Comparison of ENCODE assay signal across 27 cellular contexts in genomic region chr19:3131168-3131567, GRCh38. TPM values are rescaled to one million over a fixed set of nuclear protein-coding genes. Genes with fewer than 3 reads are reported as not detected.
DNase-seq lines count a peak whose midpoint lies in the region; ATAC-seq and TF ChIP-seq lines count a peak whose summit lies in the region.
"Had no signal": no experiment of that assay in that cellular context is flagged by ENCODE, and none has a peak within 500 bp of the region (broad histone marks: within the 10 kb centered on the region; RNA-seq: fewer than 3 reads in every experiment).

No MANE protein-coding gene starts in this region.

- no peak overlapping the region for H3K27ac Mint-ChIP-seq in activated naive CD4-positive, alpha-beta T cell treated with anti-CD3 and anti-CD28 coated beads, Interleukin-2, amount 50 U/mL, for 24 hours
- peak overlapping the region; percentile 68 for H3K27ac Mint-ChIP-seq in activated T-helper 1 cell treated with anti-CD3 and anti-CD28 coated beads, Interleukin-12 subunit alpha, Interleukin-12 subunit beta, Interleukin-2, Interleukin-4 antibody, amounts not matched to agents 30 ng/mL and 10 ng/mL and 1 ng/mL, durations not matched to agents 14 hours and 24 hours and 36 hours
- peak overlapping the region; percentile 48 for H3K27ac Mint-ChIP-seq in stimulated activated effector memory CD8-positive, alpha-beta T cell treated with anti-CD3 and anti-CD28 coated beads, Interleukin-12 subunit alpha, Interleukin-12 subunit beta, amount 100 ng/mL, for 72 hours
- H3K27ac Mint-ChIP-seq: activated naive CD8-positive, alpha-beta T cell; GM23338 had no signal

- peak overlapping the region; percentile 6; the same call in 1 of the 2 replicates for H3K4me3 ChIP-seq in HL-60 (replicated peaks; ENCODE audit: insufficient read depth, low read length)
- no peak overlapping the region for H3K4me3 ChIP-seq in trophoblast cell (ENCODE audit: low read depth, low read length)
- H3K4me3 ChIP-seq: dorsolateral prefrontal cortex, GM23338, lung, right atrium auricular region, SJSA1 had no signal

- H3K4me3 Mint-ChIP-seq in activated naive CD4-positive, alpha-beta T cell treated with anti-CD3 and anti-CD28 coated beads, Interleukin-2, amount 50 U/mL, for 24 hours, result peak overlapping the region; percentile 39
- peak overlapping the region; percentile 22 for H3K4me3 Mint-ChIP-seq in activated T-helper 1 cell treated with anti-CD3 and anti-CD28 coated beads, Interleukin-12 subunit alpha, Interleukin-12 subunit beta, Interleukin-2, Interleukin-4 antibody, amounts not matched to agents 30 ng/mL and 10 ng/mL and 1 ng/mL, durations not matched to agents 14 hours and 24 hours and 36 hours
- H3K4me3 Mint-ChIP-seq in stimulated activated effector memory CD8-positive, alpha-beta T cell treated with anti-CD3 and anti-CD28 coated beads, Interleukin-12 subunit alpha, Interleukin-12 subunit beta, amount 100 ng/mL, for 72 hours, result peak overlapping the region; percentile 30
- H3K4me3 Mint-ChIP-seq: activated naive CD8-positive, alpha-beta T cell; activated T-cell treated with anti-CD3 and anti-CD28 coated beads, Interleukin-2, amount 50 U/mL, for 4 hours; GM23338; neural crest cell had no signal

- TF ChIP-seq CTCF in HL-60 (IDR thresholded peaks at IDR 0.05; ENCODE audit: insufficient read depth, low read length), result no peak

- H3K27me3 ChIP-seq in HL-60 (ENCODE audit: insufficient read depth, poor library complexity, severe bottlenecking), result no peaks in the 10 kb centered on the region
- H3K27me3 ChIP-seq in trophoblast cell (ENCODE audit: insufficient read depth, low read length), result no peaks in the 10 kb centered on the region
- H3K27me3 ChIP-seq: dorsolateral prefrontal cortex, right atrium auricular region, SJSA1, testis had no signal

- H3K36me3 ChIP-seq in trophoblast cell (ENCODE audit: control insufficient read depth in 1 of 2, insufficient read depth in 2 of 2, low read length in 2 of 2), result no peaks in the 10 kb centered on the region
- H3K36me3 ChIP-seq: right atrium auricular region, SJSA1, WERI-Rb-1 had no signal

- no peaks in the 10 kb centered on the region for H3K4me1 ChIP-seq in trophoblast cell (ENCODE audit: control insufficient read depth in 1 of 2, insufficient read depth in 2 of 2, low read length in 2 of 2)
- H3K4me1 ChIP-seq: parathyroid adenoma, right atrium auricular region, testis had no signal

- H4K91ac ChIP-seq in trophoblast cell (ENCODE audit: low read depth, low read length), result no peak overlapping the region

- no peak overlapping the region for H2BK5ac ChIP-seq in trophoblast cell (ENCODE audit: low read depth, low read length, poor library complexity)

- no peak overlapping the region for H4K8ac ChIP-seq in trophoblast cell (ENCODE audit: low read depth, low read length)

- H4K12ac ChIP-seq in trophoblast cell (ENCODE audit: low read depth, low read length), result no peak overlapping the region

- H2AK5ac ChIP-seq in trophoblast cell (ENCODE audit: low read length), result no peak overlapping the region

- no peak overlapping the region for H3K9ac ChIP-seq in trophoblast cell (ENCODE audit: low read length)
- H3K9ac ChIP-seq: parathyroid adenoma had no signal

- no peak overlapping the region for H2AFZ ChIP-seq in trophoblast cell (ENCODE audit: insufficient read depth, low read length, poor library complexity)
- H2AFZ ChIP-seq: GM23338, parathyroid adenoma had no signal

- ATAC-seq in stimulated activated effector memory CD8-positive, alpha-beta T cell treated with anti-CD3 and anti-CD28 coated beads, Interleukin-12 subunit alpha, Interleukin-12 subunit beta, amount 100 ng/mL, for 72 hours, result no peak
- no peak for ATAC-seq in HG03196 (IDR thresholded peaks at IDR 0.05; ENCODE audit: unreplicated experiment)
- ATAC-seq: activated T-cell treated with anti-CD3 and anti-CD28 coated beads, Interleukin-2, amount 50 U/mL, for 4 hours; GM23338 had no signal

- no CpG with 5 or more reads among the region's 24 CpGs for WGBS in trophoblast cell (ENCODE audit: extremely low coverage, insufficient coverage, insufficient read length)

- no peaks in the 10 kb centered on the region for H3K79me1 ChIP-seq in trophoblast cell (ENCODE audit: low read length)

- no peak overlapping the region for H3K14ac ChIP-seq in trophoblast cell (ENCODE audit: low read length)

- H3K9me3 ChIP-seq in trophoblast cell (ENCODE audit: insufficient read depth, low read depth, low read length), result no peaks in the 10 kb centered on the region
- H3K9me3 ChIP-seq: right atrium auricular region, SJSA1, testis had no signal

- no peak overlapping the region for H3K4ac ChIP-seq in trophoblast cell (ENCODE audit: low read depth, low read length)

- no peak overlapping the region for H3K23ac ChIP-seq in trophoblast cell (ENCODE audit: low read length)

- peaks cover 2% of the 10 kb centered on the region for H3K27me3 Mint-ChIP-seq in activated naive CD4-positive, alpha-beta T cell treated with anti-CD3 and anti-CD28 coated beads, Interleukin-2, amount 50 U/mL, for 24 hours
- peaks cover 2% of the 10 kb centered on the region for H3K27me3 Mint-ChIP-seq in activated T-helper 1 cell treated with anti-CD3 and anti-CD28 coated beads, Interleukin-12 subunit alpha, Interleukin-12 subunit beta, Interleukin-2, Interleukin-4 antibody, amounts not matched to agents 30 ng/mL and 10 ng/mL and 1 ng/mL, durations not matched to agents 14 hours and 24 hours and 36 hours (ENCODE audit: insufficient read depth)

- no peak overlapping the region for H2BK12ac ChIP-seq in trophoblast cell (ENCODE audit: low read length)

- peaks cover 20% of the 10 kb centered on the region for H3K4me1 Mint-ChIP-seq in activated naive CD4-positive, alpha-beta T cell treated with anti-CD3 and anti-CD28 coated beads, Interleukin-2, amount 50 U/mL, for 24 hours
- peaks cover 27% of the 10 kb centered on the region for H3K4me1 Mint-ChIP-seq in activated T-helper 1 cell treated with anti-CD3 and anti-CD28 coated beads, Interleukin-12 subunit alpha, Interleukin-12 subunit beta, Interleukin-2, Interleukin-4 antibody, amounts not matched to agents 30 ng/mL and 10 ng/mL and 1 ng/mL, durations not matched to agents 14 hours and 24 hours and 36 hours (ENCODE audit: low read depth)
- peaks cover 27% of the 10 kb centered on the region for H3K4me1 Mint-ChIP-seq in stimulated activated effector memory CD8-positive, alpha-beta T cell treated with anti-CD3 and anti-CD28 coated beads, Interleukin-12 subunit alpha, Interleukin-12 subunit beta, amount 100 ng/mL, for 72 hours
- H3K4me1 Mint-ChIP-seq: neural crest cell had no signal

- intact Hi-C loops in activated T-helper 1 cell treated with anti-CD3 and anti-CD28 coated beads, Interleukin-12 subunit alpha, Interleukin-12 subunit beta, Interleukin-2, Interleukin-4 antibody, amounts not matched to agents 30 ng/mL and 10 ng/mL and 1 ng/mL, durations not matched to agents 14 hours and 24 hours and 36 hours (cut with micrococcal nuclease), result no loop called here

- no peaks in the 10 kb centered on the region for H3K9me3 Mint-ChIP-seq in activated naive CD4-positive, alpha-beta T cell treated with anti-CD3 and anti-CD28 coated beads, Interleukin-2, amount 50 U/mL, for 24 hours
- H3K9me3 Mint-ChIP-seq in activated T-helper 1 cell treated with anti-CD3 and anti-CD28 coated beads, Interleukin-12 subunit alpha, Interleukin-12 subunit beta, Interleukin-2, Interleukin-4 antibody, amounts not matched to agents 30 ng/mL and 10 ng/mL and 1 ng/mL, durations not matched to agents 14 hours and 24 hours and 36 hours, result no peaks in the 10 kb centered on the region
- no peaks in the 10 kb centered on the region for H3K9me3 Mint-ChIP-seq in stimulated activated effector memory CD8-positive, alpha-beta T cell treated with anti-CD3 and anti-CD28 coated beads, Interleukin-12 subunit alpha, Interleukin-12 subunit beta, amount 100 ng/mL, for 72 hours
- H3K9me3 Mint-ChIP-seq: activated T-cell treated with anti-CD3 and anti-CD28 coated beads, Interleukin-2, amount 50 U/mL, for 4 hours; GM23338; neural crest cell had no signal

- H3K79me2 ChIP-seq in trophoblast cell (ENCODE audit: control insufficient read depth, insufficient read depth, low read length, poor library complexity), result no peaks in the 10 kb centered on the region
- H3K79me2 ChIP-seq: parathyroid adenoma had no signal

- H2BK120ac ChIP-seq in trophoblast cell (ENCODE audit: insufficient read depth, low read length, poor library complexity), result no peak overlapping the region

- no peak for DNase-seq in activated naive CD4-positive, alpha-beta T cell treated with Interleukin-2 at 50 U/mL for 16 hours
- DNase-seq in HL-60 (ENCODE audit: low read depth in 1 of 2, low spot score in 1 of 2), result peak; percentile 57 to 87
- no peak for DNase-seq in activated T-helper 1 cell treated with anti-CD3 and anti-CD28 coated beads, Interleukin-12 subunit alpha, Interleukin-12 subunit beta, Interleukin-2, Interleukin-4 antibody, amounts not matched to agents 30 ng/mL and 10 ng/mL and 1 ng/mL, durations not matched to agents 14 hours and 24 hours and 36 hours (ENCODE audit: low spot score)
- no peak for DNase-seq in stimulated activated effector memory CD8-positive, alpha-beta T cell treated with anti-CD3 and anti-CD28 coated beads, Interleukin-12 subunit alpha, Interleukin-12 subunit beta, amount 100 ng/mL, for 72 hours (ENCODE audit: low spot score in 2 of 2)
- DNase-seq in trophoblast cell, result no peak
- DNase-seq: activated T-cell treated with anti-CD3 and anti-CD28 coated beads, Interleukin-2, amount 50 U/mL, for 4 hours; dorsolateral prefrontal cortex; NCI-H1092 treated with DMSO at 0.1 percent for 48 hours; NCI-H187 treated with DMSO at 0.1 percent for 48 hours; NCI-H526 treated with DMSO at 0.1 percent for 48 hours; stimulated activated CD4-positive, alpha-beta T cell treated with anti-CD3 and anti-CD28 coated beads, Interleukin-12 subunit alpha, Interleukin-12 subunit beta, amount 100 ng/mL, for 4 hours; stimulated activated CD4-positive, alpha-beta T cell treated with anti-CD3 and anti-CD28 coated beads, Interleukin-4, amount 100 ng/mL, for 4 hours; stimulated activated naive CD4-positive, alpha-beta T cell treated with Interleukin-2 at 50 U/mL for 16 hours; testis; WERI-Rb-1 had no signal

- H3K36me3 Mint-ChIP-seq in activated naive CD4-positive, alpha-beta T cell treated with anti-CD3 and anti-CD28 coated beads, Interleukin-2, amount 50 U/mL, for 24 hours, result no peaks in the 10 kb centered on the region
- H3K36me3 Mint-ChIP-seq in activated T-helper 1 cell treated with anti-CD3 and anti-CD28 coated beads, Interleukin-12 subunit alpha, Interleukin-12 subunit beta, Interleukin-2, Interleukin-4 antibody, amounts not matched to agents 30 ng/mL and 10 ng/mL and 1 ng/mL, durations not matched to agents 14 hours and 24 hours and 36 hours (ENCODE audit: low read depth), result no peaks in the 10 kb centered on the region
- H3K36me3 Mint-ChIP-seq in stimulated activated effector memory CD8-positive, alpha-beta T cell treated with anti-CD3 and anti-CD28 coated beads, Interleukin-12 subunit alpha, Interleukin-12 subunit beta, amount 100 ng/mL, for 72 hours, result peaks cover 14% of the 10 kb centered on the region
- H3K36me3 Mint-ChIP-seq: activated naive CD8-positive, alpha-beta T cell had no signal

- H3K4me2 ChIP-seq in trophoblast cell (ENCODE audit: low read length), result no peak overlapping the region
- H3K4me2 ChIP-seq: GM23338 had no signal

- H3K27ac ChIP-seq in HL-60 (replicated peaks) (peak overlapping the region; percentile 85), trophoblast cell (ENCODE audit: low read depth, low read length) (no peak overlapping the region)
- H3K27ac ChIP-seq: dorsolateral prefrontal cortex, parathyroid adenoma, right atrium auricular region, SJSA1, testis, WERI-Rb-1 had no signal

- H3K18ac ChIP-seq in trophoblast cell (ENCODE audit: low read length), result no peak overlapping the region

RNA-seq across cellular contexts. Expression of gene GNA15, which starts 4.7 kb away (rescaled TPM):
- total RNA-seq in activated T-helper 1 cell treated with anti-CD3 and anti-CD28 coated beads, Interleukin-12 subunit alpha, Interleukin-12 subunit beta, Interleukin-2, Interleukin-4 antibody, amounts not matched to agents 30 ng/mL and 10 ng/mL and 1 ng/mL, durations not matched to agents 14 hours and 24 hours and 36 hours, result 103 and 109 TPM in 2 replicates
- polyA plus RNA-seq in trophoblast cell (2013), result 0.03 TPM in 1 of 2 replicates, not detected in the other
- total RNA-seq: endothelial cell of umbilical vein, neural crest cell had no signal

RNA-seq across cellular contexts. Expression of gene GNA11, which starts 37.0 kb away (rescaled TPM):
- 4.1 and 5.7 TPM in 2 replicates for total RNA-seq in activated T-helper 1 cell treated with anti-CD3 and anti-CD28 coated beads, Interleukin-12 subunit alpha, Interleukin-12 subunit beta, Interleukin-2, Interleukin-4 antibody, amounts not matched to agents 30 ng/mL and 10 ng/mL and 1 ng/mL, durations not matched to agents 14 hours and 24 hours and 36 hours
- 41.4 and 43.4 TPM in 2 replicates for polyA plus RNA-seq in trophoblast cell (2013)

RNA-seq across cellular contexts. Expression of gene S1PR4, which starts 47.4 kb away (rescaled TPM):
- 44.3 and 45.3 TPM in 2 replicates for total RNA-seq in activated T-helper 1 cell treated with anti-CD3 and anti-CD28 coated beads, Interleukin-12 subunit alpha, Interleukin-12 subunit beta, Interleukin-2, Interleukin-4 antibody, amounts not matched to agents 30 ng/mL and 10 ng/mL and 1 ng/mL, durations not matched to agents 14 hours and 24 hours and 36 hours
- not detected in 2 replicates for polyA plus RNA-seq in trophoblast cell (2013)
- total RNA-seq: kidney epithelial cell, LHCN-M2, neural crest cell, SJSA1 had no signal
- polyA plus RNA-seq: GM23338 had no signal

RNA-seq across cellular contexts. Expression of gene NCLN, which starts 54.6 kb away (rescaled TPM):
- total RNA-seq in activated T-helper 1 cell treated with anti-CD3 and anti-CD28 coated beads, Interleukin-12 subunit alpha, Interleukin-12 subunit beta, Interleukin-2, Interleukin-4 antibody, amounts not matched to agents 30 ng/mL and 10 ng/mL and 1 ng/mL, durations not matched to agents 14 hours and 24 hours and 36 hours, result 112 and 118 TPM in 2 replicates
- 46.0 and 49.1 TPM in 2 replicates for polyA plus RNA-seq in trophoblast cell (2013)

Comparison
In these comparisons a context has a peak if more than half of its experiments do, and no peak if none do; other contexts are left out.
1. DNase-seq: peak in HL-60 (2 of 2); none in activated naive CD4-positive, alpha-beta T cell treated with Interleukin-2 at 50 U/mL for 16 hours (single experiment), activated T-helper 1 cell treated with anti-CD3 and anti-CD28 coated beads, Interleukin-12 subunit alpha, Interleukin-12 subunit beta, Interleukin-2, Interleukin-4 antibody, amounts not matched to agents 30 ng/mL and 10 ng/mL and 1 ng/mL, durations not matched to agents 14 hours and 24 hours and 36 hours (single experiment), stimulated activated effector memory CD8-positive, alpha-beta T cell treated with anti-CD3 and anti-CD28 coated beads, Interleukin-12 subunit alpha, Interleukin-12 subunit beta, amount 100 ng/mL, for 72 hours (0 of 2) and trophoblast cell (0 of 2).
2. Peak in every context shown above with its lines, with median percentiles within 50 percentile points of each other: H3K4me3 Mint-ChIP-seq.